In genomic region chr18:12026562-12026961, GRCh38 we compare ENCODE assay signal across 19 cellular contexts. TPM values are rescaled to one million over a fixed set of nuclear protein-coding genes. Genes with fewer than 3 reads are reported as not detected.
DNase-seq lines count a peak whose midpoint lies in the region; ATAC-seq and TF ChIP-seq lines count a peak whose summit lies in the region.
"Had no signal": no experiment of that assay in that cellular context is flagged by ENCODE, and none has a peak within 500 bp of the region (broad histone marks: within the 10 kb centered on the region; RNA-seq: fewer than 3 reads in every experiment).

No MANE protein-coding gene starts in this region.

- H3K36me3 Mint-ChIP-seq in MCF 10A (ENCODE audit: insufficient read depth, unreplicated experiment): peaks cover 21% of the 10 kb centered on the region
- H3K36me3 Mint-ChIP-seq: activated naive CD4-positive, alpha-beta T cell treated with anti-CD3 and anti-CD28 coated beads, Interleukin-2, amount 50 U/mL, for 72 hours had no signal

- H3K27me3 ChIP-seq in breast epithelium: no peaks in the 10 kb centered on the region
- H3K27me3 ChIP-seq in body of pancreas: no peaks in the 10 kb centered on the region
- no peaks in the 10 kb centered on the region for H3K27me3 ChIP-seq in upper lobe of left lung
- H3K27me3 ChIP-seq in transverse colon: no peaks in the 10 kb centered on the region
- H3K27me3 ChIP-seq: BE2C had no signal

- POLR2A ChIA-PET in MCF 10A (lab: Yijun Ruan, JAX): no interaction called here

- CTCF ChIA-PET in MCF 10A (lab: Yijun Ruan, JAX): interaction anchor here (1.7 kb wide), 1 partner anchor 89 kb away, joined by 8 read pairs; no protein-coding TSS in a partner anchor

- H3K27ac ChIP-seq in breast epithelium: peak overlapping the region; percentile 65 to 74
- peak overlapping the region; percentile 85 to 95 (median 93) for H3K27ac ChIP-seq in body of pancreas
- peak overlapping the region in 3 of 4 donors; percentile 4 to 67 (median 26) for H3K27ac ChIP-seq in upper lobe of left lung
- H3K27ac ChIP-seq in transverse colon: peak overlapping the region in 1 of 4 donors; percentile 31
- H3K27ac ChIP-seq: A549, coronary artery had no signal

- in situ Hi-C loops in transverse colon (cut with MboI; ENCODE audit: low pct_ligation_motif_present in 1 of 4, low pct_unique_long_range_greater_than_20kb in 1 of 4, low sequenced_read_pairs in 3 of 4): loop anchor here in 3 of 4 donors (25.0 kb wide), 1 partner anchor 289 kb away; no protein-coding TSS in a partner anchor

- H3K4me1 Mint-ChIP-seq in MCF 10A (ENCODE audit: insufficient read depth, unreplicated experiment): peaks cover 9% of the 10 kb centered on the region
- H3K4me1 Mint-ChIP-seq: activated CD4-positive, alpha-beta T cell treated with anti-CD3 and anti-CD28 coated beads for 36 hours; stimulated activated naive CD8-positive, alpha-beta T cell treated with anti-CD3 and anti-CD28 coated beads, Interleukin-15, amount 100 ng/mL, for 72 hours had no signal

- no peaks in the 10 kb centered on the region for H3K9me3 Mint-ChIP-seq in MCF 10A (ENCODE audit: unreplicated experiment)
- H3K9me3 Mint-ChIP-seq: activated naive CD4-positive, alpha-beta T cell treated with anti-CD3 and anti-CD28 coated beads, Interleukin-2, amount 50 U/mL, for 72 hours; naive thymus-derived CD8-positive, alpha-beta T cell; stimulated activated naive CD8-positive, alpha-beta T cell treated with anti-CD3 and anti-CD28 coated beads, Interleukin-15, amount 100 ng/mL, for 72 hours had no signal

- WGBS in body of pancreas, 2 donors: 19 to 27% methylated on average over 5 of the region's 5 CpGs
- 88 to 96% methylated on average over 4 to 5 of the region's 5 CpGs for WGBS in upper lobe of left lung, 2 donors
- WGBS in transverse colon (ENCODE audit: low coverage in 1 of 2), 2 donors: 83 to 86% methylated on average over 3 to 5 of the region's 5 CpGs

- no peak overlapping the region for H3K27ac Mint-ChIP-seq in MCF 10A (ENCODE audit: low read depth, unreplicated experiment)
- H3K27ac Mint-ChIP-seq: activated CD4-positive, alpha-beta T cell treated with anti-CD3 and anti-CD28 coated beads for 36 hours; activated naive CD4-positive, alpha-beta T cell treated with anti-CD3 and anti-CD28 coated beads, Interleukin-2, amount 50 U/mL, for 72 hours; naive thymus-derived CD8-positive, alpha-beta T cell had no signal

- no peaks in the 10 kb centered on the region for H3K36me3 ChIP-seq in breast epithelium
- H3K36me3 ChIP-seq in body of pancreas (replicated peaks in 1 of 2; ENCODE audit: insufficient read depth in 1 of 2, low read depth in 2 of 2): peaks cover 0 to 17% of the 10 kb centered on the region in 2 donors
- peaks cover 3 to 55% (median 24%) of the 10 kb centered on the region in 4 donors for H3K36me3 ChIP-seq in upper lobe of left lung
- peaks cover 0 to 4% (median 0%) of the 10 kb centered on the region in 4 donors for H3K36me3 ChIP-seq in transverse colon
- H3K36me3 ChIP-seq: BE2C had no signal

- TF ChIP-seq EP300 in upper lobe of left lung (IDR thresholded peaks at IDR 0.05) (no peak), transverse colon (IDR thresholded peaks at IDR 0.05; ENCODE audit: low read depth) (no peak)

- ATAC-seq in body of pancreas (peak; percentile 79), left lobe of liver (peak; percentile 45), upper lobe of left lung (ENCODE audit: low FRiP score in 2 of 2) (no peak), omental fat pad (ENCODE audit: low FRiP score) (no peak)
- ATAC-seq: A549; activated CD4-positive, alpha-beta T cell treated with anti-CD3 and anti-CD28 coated beads for 36 hours; activated naive CD4-positive, alpha-beta T cell treated with anti-CD3 and anti-CD28 coated beads, Interleukin-2, amount 50 U/mL, for 72 hours; naive thymus-derived CD8-positive, alpha-beta T cell; stimulated activated naive CD8-positive, alpha-beta T cell treated with anti-CD3 and anti-CD28 coated beads, Interleukin-15, amount 100 ng/mL, for 72 hours had no signal

- DNase-seq in breast epithelium (ENCODE audit: low spot score in 2 of 2) (no peak), MCF 10A (ENCODE audit: unreplicated experiment) (no peak), body of pancreas (peak; percentile 80 to 93 (median 89)), left lobe of liver (ENCODE audit: low spot score) (no peak), upper lobe of left lung (peak in 1 of 2 donors; percentile 23), transverse colon (no peak), cortex of kidney (lab: John Stamatoyannopoulos, UW) (no peak), omental fat pad (ENCODE audit: low spot score) (no peak)
- DNase-seq: activated CD4-positive, alpha-beta T cell treated with anti-CD3 and anti-CD28 coated beads for 36 hours; BE2C; mesendoderm; naive thymus-derived CD8-positive, alpha-beta T cell; NCI-H1092 treated with DMSO at 0.1 percent for 48 hours; NCI-H526; stimulated activated CD4-positive, alpha-beta T cell treated with anti-CD3 and anti-CD28 coated beads, Interleukin-4, amount 100 ng/mL, for 1 hour; stimulated activated naive CD8-positive, alpha-beta T cell treated with anti-CD3 and anti-CD28 coated beads, Interleukin-15, amount 100 ng/mL, for 72 hours had no signal

- BruUV-seq in MCF 10A (replicated peaks; lab: Mats Ljungman, UMichigan): no TSS peak

- no peaks in the 10 kb centered on the region for H3K27me3 Mint-ChIP-seq in MCF 10A (ENCODE audit: insufficient read depth, unreplicated experiment)
- H3K27me3 Mint-ChIP-seq: activated CD4-positive, alpha-beta T cell treated with anti-CD3 and anti-CD28 coated beads for 36 hours; naive thymus-derived CD8-positive, alpha-beta T cell; stimulated activated naive CD8-positive, alpha-beta T cell treated with anti-CD3 and anti-CD28 coated beads, Interleukin-15, amount 100 ng/mL, for 72 hours had no signal

- TF ChIP-seq POLR2A in breast epithelium (IDR thresholded peaks at IDR 0.05) (no peak), body of pancreas (IDR thresholded peaks at IDR 0.05) (no peak), upper lobe of left lung (IDR thresholded peaks at IDR 0.05) (no peak), transverse colon (IDR thresholded peaks at IDR 0.05) (no peak)

- intact Hi-C loops in breast epithelium (cut with DNase I; ENCODE audit: low total_unique reads) (loop anchor here (10.0 kb wide), 1 partner anchor 208 kb away; no protein-coding TSS in a partner anchor), MCF 10A (cut with micrococcal nuclease) (no loop called here), body of pancreas (cut with DNase I) (no loop called here), transverse colon (cut with DNase I; ENCODE audit: low total_unique reads) (no loop called here)

- H3K4me1 ChIP-seq in breast epithelium: no peaks in the 10 kb centered on the region
- H3K4me1 ChIP-seq in body of pancreas: peaks cover 35% of the 10 kb centered on the region
- H3K4me1 ChIP-seq in upper lobe of left lung: peaks cover 0 to 6% (median 1%) of the 10 kb centered on the region in 4 donors
- peaks cover 0 to 5% (median 0%) of the 10 kb centered on the region in 4 donors for H3K4me1 ChIP-seq in transverse colon
- H3K4me1 ChIP-seq: A549, BE2C had no signal

- no peak overlapping the region for H3K4me3 Mint-ChIP-seq in MCF 10A (ENCODE audit: unreplicated experiment)
- H3K4me3 Mint-ChIP-seq: activated CD4-positive, alpha-beta T cell treated with anti-CD3 and anti-CD28 coated beads for 36 hours; naive thymus-derived CD8-positive, alpha-beta T cell; stimulated activated naive CD8-positive, alpha-beta T cell treated with anti-CD3 and anti-CD28 coated beads, Interleukin-15, amount 100 ng/mL, for 72 hours had no signal

- H3K9me3 ChIP-seq in breast epithelium (no peaks in the 10 kb centered on the region), body of pancreas (no peaks in the 10 kb centered on the region), upper lobe of left lung (no peaks in the 10 kb centered on the region), transverse colon (no peaks in the 10 kb centered on the region)
- H3K9me3 ChIP-seq: A549, BE2C had no signal

- H3K4me3 ChIP-seq in breast epithelium (no peak overlapping the region), body of pancreas (no peak overlapping the region), upper lobe of left lung (no peak overlapping the region), transverse colon (no peak overlapping the region)
- H3K4me3 ChIP-seq: A549, coronary artery had no signal

- TF ChIP-seq CTCF in breast epithelium (IDR thresholded peaks at IDR 0.05) (no peak), MCF 10A (IDR thresholded peaks at IDR 0.05; ENCODE audit: unreplicated experiment) (no peak), body of pancreas (IDR thresholded peaks at IDR 0.05) (peak in 1 of 7 experiments; percentile 9), upper lobe of left lung (IDR thresholded peaks at IDR 0.05) (no peak), transverse colon (IDR thresholded peaks at IDR 0.05) (no peak), omental fat pad (IDR thresholded peaks at IDR 0.05) (no peak)

RNA-seq across cellular contexts. Expression of gene IMPA2, which starts 45.3 kb away (rescaled TPM):
- total RNA-seq in breast epithelium (10 to 100 TPM; 25.2 to 26.5 (median 26.2) TPM), MCF 10A (2022) (8.8 and 12.8 TPM in 2 replicates), body of pancreas (100 to 1,000 TPM; 269 to 446 TPM), left lobe of liver (51.3 TPM), upper lobe of left lung (100 to 1,000 TPM in 2 of 6 donors, 10 to 100 TPM in 4; 59.3 to 111 (median 77.6) TPM), transverse colon (100 to 1,000 TPM in 1 of 4 donors, 10 to 100 TPM in 3; 50.1 to 290 (median 84.6) TPM), omental fat pad (10 to 100 TPM; 18.7 to 31.6 (median 27.7) TPM)

Comparison
In these comparisons a context has a peak if more than half of its experiments do, and no peak if none do; other contexts are left out.
1. DNase-seq: peak in body of pancreas (4 of 4); none in breast epithelium (0 of 2), MCF 10A (single experiment), left lobe of liver (single experiment), transverse colon (single experiment), cortex of kidney (single experiment) and omental fat pad (single experiment).
2. ATAC-seq: peak in body of pancreas (single experiment) and left lobe of liver (single experiment); none in upper lobe of left lung (0 of 2) and omental fat pad (single experiment).